Comparison of ENCODE assay signal across 1 cellular context in the genomic region with DNA sequence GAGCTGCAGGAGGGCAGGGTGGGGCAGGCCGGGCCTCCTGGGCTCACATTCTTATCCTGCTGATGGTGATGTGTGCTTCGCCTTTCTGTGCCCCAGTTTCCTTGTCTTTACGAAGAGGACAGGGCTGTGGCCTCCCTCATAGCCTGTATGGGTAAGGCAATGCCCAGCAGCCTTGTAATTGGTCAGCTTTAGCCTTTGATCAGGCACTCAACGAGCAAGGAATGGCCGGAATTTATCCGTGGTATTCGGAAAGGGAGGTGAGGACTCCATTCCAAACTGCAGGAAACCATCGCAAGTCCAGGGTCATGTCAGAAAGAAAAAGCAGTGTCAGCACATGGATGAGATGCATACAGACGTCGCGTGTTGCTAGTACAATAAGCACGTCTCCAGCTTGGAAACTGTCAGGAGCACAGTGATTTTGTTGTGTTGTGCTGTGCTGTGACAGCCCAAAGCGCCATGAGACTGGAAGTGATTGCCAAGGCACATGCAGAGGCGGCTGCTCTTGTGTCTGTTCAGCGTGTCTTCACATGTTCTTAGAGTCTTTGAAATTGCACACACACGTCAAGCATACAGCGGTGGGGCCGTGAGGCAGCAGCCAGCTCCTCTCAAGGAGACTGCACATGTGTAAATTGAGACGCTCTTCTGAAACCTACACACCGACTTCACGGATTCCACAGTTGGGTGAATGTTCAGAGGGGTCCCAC.
A peak's percentile ranks its signal among the peaks of the same experiment; 100 is the strongest.
TF ChIP-seq lines count a peak whose summit lies in the region.

No MANE protein-coding gene starts in this region.

TF ChIP-seq in HepG2, 621 proteins besides CTCF, POLR2A, EP300 and RAD21 (continued from another document):
- TF ChIP-seq, protein P1, sequence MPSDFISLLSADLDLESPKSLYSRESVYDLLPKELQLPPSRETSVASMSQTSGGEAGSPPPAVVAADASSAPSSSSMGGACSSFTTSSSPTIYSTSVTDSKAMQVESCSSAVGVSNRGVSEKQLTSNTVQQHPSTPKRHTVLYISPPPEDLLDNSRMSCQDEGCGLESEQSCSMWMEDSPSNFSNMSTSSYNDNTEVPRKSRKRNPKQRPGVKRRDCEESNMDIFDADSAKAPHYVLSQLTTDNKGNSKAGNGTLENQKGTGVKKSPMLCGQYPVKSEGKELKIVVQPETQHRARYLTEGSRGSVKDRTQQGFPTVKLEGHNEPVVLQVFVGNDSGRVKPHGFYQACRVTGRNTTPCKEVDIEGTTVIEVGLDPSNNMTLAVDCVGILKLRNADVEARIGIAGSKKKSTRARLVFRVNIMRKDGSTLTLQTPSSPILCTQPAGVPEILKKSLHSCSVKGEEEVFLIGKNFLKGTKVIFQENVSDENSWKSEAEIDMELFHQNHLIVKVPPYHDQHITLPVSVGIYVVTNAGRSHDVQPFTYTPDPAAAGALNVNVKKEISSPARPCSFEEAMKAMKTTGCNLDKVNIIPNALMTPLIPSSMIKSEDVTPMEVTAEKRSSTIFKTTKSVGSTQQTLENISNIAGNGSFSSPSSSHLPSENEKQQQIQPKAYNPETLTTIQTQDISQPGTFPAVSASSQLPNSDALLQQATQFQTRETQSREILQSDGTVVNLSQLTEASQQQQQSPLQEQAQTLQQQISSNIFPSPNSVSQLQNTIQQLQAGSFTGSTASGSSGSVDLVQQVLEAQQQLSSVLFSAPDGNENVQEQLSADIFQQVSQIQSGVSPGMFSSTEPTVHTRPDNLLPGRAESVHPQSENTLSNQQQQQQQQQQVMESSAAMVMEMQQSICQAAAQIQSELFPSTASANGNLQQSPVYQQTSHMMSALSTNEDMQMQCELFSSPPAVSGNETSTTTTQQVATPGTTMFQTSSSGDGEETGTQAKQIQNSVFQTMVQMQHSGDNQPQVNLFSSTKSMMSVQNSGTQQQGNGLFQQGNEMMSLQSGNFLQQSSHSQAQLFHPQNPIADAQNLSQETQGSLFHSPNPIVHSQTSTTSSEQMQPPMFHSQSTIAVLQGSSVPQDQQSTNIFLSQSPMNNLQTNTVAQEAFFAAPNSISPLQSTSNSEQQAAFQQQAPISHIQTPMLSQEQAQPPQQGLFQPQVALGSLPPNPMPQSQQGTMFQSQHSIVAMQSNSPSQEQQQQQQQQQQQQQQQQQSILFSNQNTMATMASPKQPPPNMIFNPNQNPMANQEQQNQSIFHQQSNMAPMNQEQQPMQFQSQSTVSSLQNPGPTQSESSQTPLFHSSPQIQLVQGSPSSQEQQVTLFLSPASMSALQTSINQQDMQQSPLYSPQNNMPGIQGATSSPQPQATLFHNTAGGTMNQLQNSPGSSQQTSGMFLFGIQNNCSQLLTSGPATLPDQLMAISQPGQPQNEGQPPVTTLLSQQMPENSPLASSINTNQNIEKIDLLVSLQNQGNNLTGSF (CRISPR knock-in tag; IDR thresholded peaks at IDR 0.05): no peak
- TF ChIP-seq, protein P2, sequence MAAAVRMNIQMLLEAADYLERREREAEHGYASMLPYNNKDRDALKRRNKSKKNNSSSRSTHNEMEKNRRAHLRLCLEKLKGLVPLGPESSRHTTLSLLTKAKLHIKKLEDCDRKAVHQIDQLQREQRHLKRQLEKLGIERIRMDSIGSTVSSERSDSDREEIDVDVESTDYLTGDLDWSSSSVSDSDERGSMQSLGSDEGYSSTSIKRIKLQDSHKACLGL (CRISPR knock-in tag; IDR thresholded peaks at IDR 0.05): no peak; the same call in 1 of the 2 replicates
- no peak for TF ChIP-seq ZSCAN25 (CRISPR knock-in tag; IDR thresholded peaks at IDR 0.05)
- TF ChIP-seq HMG20B (CRISPR knock-in tag; conservative IDR thresholded peaks at IDR 0.05): no peak
- TF ChIP-seq ASH2L (IDR thresholded peaks at IDR 0.05; ENCODE audit: insufficient read length, low read depth, low read length): no peak
- TF ChIP-seq ZC3H4 (CRISPR knock-in tag; IDR thresholded peaks at IDR 0.05; ENCODE audit: borderline replicate concordance): no peak
- TF ChIP-seq SCMH1 (CRISPR knock-in tag; IDR thresholded peaks at IDR 0.05; ENCODE audit: borderline replicate concordance): no peak
- TF ChIP-seq SSRP1 (CRISPR knock-in tag; IDR thresholded peaks at IDR 0.05): no peak
- TF ChIP-seq TFE3 (CRISPR knock-in tag; IDR thresholded peaks at IDR 0.05): no peak
- TF ChIP-seq ZNF329 (CRISPR knock-in tag; IDR thresholded peaks at IDR 0.05; ENCODE audit: low read depth): no peak
- TF ChIP-seq KAT2B (IDR thresholded peaks at IDR 0.05; ENCODE audit: borderline replicate concordance, low read depth, low read length): no peak
- no peak for TF ChIP-seq ZBTB3 (CRISPR knock-in tag; IDR thresholded peaks at IDR 0.05; ENCODE audit: borderline replicate concordance, low read depth)
- TF ChIP-seq RXRA (CRISPR knock-in tag; IDR thresholded peaks at IDR 0.05): peak; percentile 57
- no peak for TF ChIP-seq NR2F2 (IDR thresholded peaks at IDR 0.05; ENCODE audit: borderline replicate concordance, low read depth)
- no peak for TF ChIP-seq KDM5A (IDR thresholded peaks at IDR 0.05; ENCODE audit: borderline replicate concordance, low read length)
- TF ChIP-seq, protein P3, sequence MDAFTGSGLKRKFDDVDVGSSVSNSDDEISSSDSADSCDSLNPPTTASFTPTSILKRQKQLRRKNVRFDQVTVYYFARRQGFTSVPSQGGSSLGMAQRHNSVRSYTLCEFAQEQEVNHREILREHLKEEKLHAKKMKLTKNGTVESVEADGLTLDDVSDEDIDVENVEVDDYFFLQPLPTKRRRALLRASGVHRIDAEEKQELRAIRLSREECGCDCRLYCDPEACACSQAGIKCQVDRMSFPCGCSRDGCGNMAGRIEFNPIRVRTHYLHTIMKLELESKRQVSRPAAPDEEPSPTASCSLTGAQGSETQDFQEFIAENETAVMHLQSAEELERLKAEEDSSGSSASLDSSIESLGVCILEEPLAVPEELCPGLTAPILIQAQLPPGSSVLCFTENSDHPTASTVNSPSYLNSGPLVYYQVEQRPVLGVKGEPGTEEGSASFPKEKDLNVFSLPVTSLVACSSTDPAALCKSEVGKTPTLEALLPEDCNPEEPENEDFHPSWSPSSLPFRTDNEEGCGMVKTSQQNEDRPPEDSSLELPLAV (CRISPR knock-in tag; conservative IDR thresholded peaks at IDR 0.05; ENCODE audit: low read depth): no peak
- TF ChIP-seq ZSCAN29 (CRISPR knock-in tag; conservative IDR thresholded peaks at IDR 0.05): no peak
- peak; percentile 47; the same call in 1 of the 2 replicates for TF ChIP-seq NRL (CRISPR knock-in tag; IDR thresholded peaks at IDR 0.05; ENCODE audit: borderline replicate concordance)
- TF ChIP-seq ZNF780A (CRISPR knock-in tag; IDR thresholded peaks at IDR 0.05): no peak
- TF ChIP-seq, protein P4, sequence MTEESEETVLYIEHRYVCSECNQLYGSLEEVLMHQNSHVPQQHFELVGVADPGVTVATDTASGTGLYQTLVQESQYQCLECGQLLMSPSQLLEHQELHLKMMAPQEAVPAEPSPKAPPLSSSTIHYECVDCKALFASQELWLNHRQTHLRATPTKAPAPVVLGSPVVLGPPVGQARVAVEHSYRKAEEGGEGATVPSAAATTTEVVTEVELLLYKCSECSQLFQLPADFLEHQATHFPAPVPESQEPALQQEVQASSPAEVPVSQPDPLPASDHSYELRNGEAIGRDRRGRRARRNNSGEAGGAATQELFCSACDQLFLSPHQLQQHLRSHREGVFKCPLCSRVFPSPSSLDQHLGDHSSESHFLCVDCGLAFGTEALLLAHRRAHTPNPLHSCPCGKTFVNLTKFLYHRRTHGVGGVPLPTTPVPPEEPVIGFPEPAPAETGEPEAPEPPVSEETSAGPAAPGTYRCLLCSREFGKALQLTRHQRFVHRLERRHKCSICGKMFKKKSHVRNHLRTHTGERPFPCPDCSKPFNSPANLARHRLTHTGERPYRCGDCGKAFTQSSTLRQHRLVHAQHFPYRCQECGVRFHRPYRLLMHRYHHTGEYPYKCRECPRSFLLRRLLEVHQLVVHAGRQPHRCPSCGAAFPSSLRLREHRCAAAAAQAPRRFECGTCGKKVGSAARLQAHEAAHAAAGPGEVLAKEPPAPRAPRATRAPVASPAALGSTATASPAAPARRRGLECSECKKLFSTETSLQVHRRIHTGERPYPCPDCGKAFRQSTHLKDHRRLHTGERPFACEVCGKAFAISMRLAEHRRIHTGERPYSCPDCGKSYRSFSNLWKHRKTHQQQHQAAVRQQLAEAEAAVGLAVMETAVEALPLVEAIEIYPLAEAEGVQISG (CRISPR knock-in tag; IDR thresholded peaks at IDR 0.05): no peak
- TF ChIP-seq HBP1 (CRISPR knock-in tag; IDR thresholded peaks at IDR 0.05; ENCODE audit: low read depth): 0 out of 2 replicates have a peak, but pooled peaks have one; percentile 10
- peak; percentile 59 for TF ChIP-seq NFYC (CRISPR knock-in tag; IDR thresholded peaks at IDR 0.05)
- no peak for TF ChIP-seq PBX3 (CRISPR knock-in tag; IDR thresholded peaks at IDR 0.05; ENCODE audit: borderline replicate concordance)
- no peak for TF ChIP-seq CBX2 (IDR thresholded peaks at IDR 0.05; ENCODE audit: low read depth, low read length)
- no peak for TF ChIP-seq CBX2 (CRISPR knock-in tag; IDR thresholded peaks at IDR 0.05; ENCODE audit: low read depth)
TF ChIP-seq in HepG2: peak in this region for 39.
